In genomic region chr12:102169922-102170698, GRCh38 we compare ENCODE assay signal across 8 cellular contexts. TPM values are rescaled to one million over a fixed set of nuclear protein-coding genes. Genes with fewer than 3 reads are reported as not detected.
A peak's percentile ranks its signal among the peaks of the same experiment; 100 is the strongest.
DNase-seq lines count a peak whose midpoint lies in the region; ATAC-seq and TF ChIP-seq lines count a peak whose summit lies in the region.

No MANE protein-coding gene starts in this region.

- H3K27ac Mint-ChIP-seq in Caco-2 (ENCODE audit: unreplicated experiment) = no peak overlapping the region
- no peak overlapping the region for H3K27ac Mint-ChIP-seq in osteocyte (ENCODE audit: unreplicated experiment)

- H3K9me3 Mint-ChIP-seq in Caco-2 (ENCODE audit: unreplicated experiment) (no peaks in the 10 kb centered on the region), osteocyte (ENCODE audit: unreplicated experiment) (no peaks in the 10 kb centered on the region)

- no peak overlapping the region for H3K4me2 ChIP-seq in OCI-LY1 (ENCODE audit: low read length)

- no TSS peak for BruUV-seq in Caco-2 (replicated peaks; lab: Mats Ljungman, UMichigan)

- no peaks in the 10 kb centered on the region for H3K27me3 Mint-ChIP-seq in Caco-2 (ENCODE audit: insufficient read depth, unreplicated experiment)
- no peaks in the 10 kb centered on the region for H3K27me3 Mint-ChIP-seq in osteocyte (ENCODE audit: unreplicated experiment)

- TF ChIP-seq CTCF in Caco-2 (IDR thresholded peaks at IDR 0.05; ENCODE audit: insufficient read depth in 1 of 2, low read depth in 1 of 2, low read length in 1 of 2, severe bottlenecking in 1 of 2, unreplicated experiment in 1 of 2) = peak; percentile 61 to 65
- peak; percentile 48 for TF ChIP-seq CTCF in GM20000 (IDR thresholded peaks at IDR 0.05; ENCODE audit: extremely low read depth, missing control alignments)
- TF ChIP-seq CTCF in OCI-LY1 (IDR thresholded peaks at IDR 0.05; ENCODE audit: low read length) = peak; percentile 77
- TF ChIP-seq CTCF in osteocyte (IDR thresholded peaks at IDR 0.05) = peak; percentile 59

- no peak for ATAC-seq in GM18861 (IDR thresholded peaks at IDR 0.05; ENCODE audit: unreplicated experiment)

- H2AFZ ChIP-seq in OCI-LY1 (ENCODE audit: low read length) = no peak overlapping the region

- H3K4me3 Mint-ChIP-seq in Caco-2 (ENCODE audit: unreplicated experiment) (no peak overlapping the region), osteocyte (ENCODE audit: unreplicated experiment) (no peak overlapping the region)

- H3F3A ChIP-seq in OCI-LY1 (ENCODE audit: insufficient read depth, low read length) = no peaks in the 10 kb centered on the region

- no peaks in the 10 kb centered on the region for H3K79me2 ChIP-seq in OCI-LY1 (ENCODE audit: insufficient read depth, low read length)

- no peak overlapping the region for H3K27ac ChIP-seq in OCI-LY1 (ENCODE audit: low read depth, low read length, poor library complexity, severe bottlenecking)

- no peaks in the 10 kb centered on the region for H3K9me2 ChIP-seq in OCI-LY1 (ENCODE audit: low read depth, low read length)

- no peak for DNase-seq in Caco-2
- peak; percentile 12 for DNase-seq in GM20000 (ENCODE audit: low spot score)
- DNase-seq in erythroblast (lab: John Stamatoyannopoulos, UW) = peak; percentile 22 to 56
- no peak for DNase-seq in osteocyte (ENCODE audit: extremely low spot score, unreplicated experiment)
- DNase-seq in mucosa of gallbladder (ENCODE audit: low spot score) = no peak
- DNase-seq in NCI-H2196 treated with DMSO at 0.1 percent for 48 hours (lab: John Stamatoyannopoulos, UW; ENCODE audit: unreplicated experiment) = no peak

- H3K4me3 ChIP-seq in Caco-2 (ENCODE audit: low read depth, low read length) (no peak overlapping the region), OCI-LY1 (ENCODE audit: low read depth, low read length, poor library complexity, severe bottlenecking) (no peak overlapping the region)

- POLR2A ChIA-PET in Caco-2 (lab: Charles Lee) = no interaction called here

- no peaks in the 10 kb centered on the region for H3K4me1 ChIP-seq in Caco-2
- no peaks in the 10 kb centered on the region for H3K4me1 ChIP-seq in OCI-LY1 (ENCODE audit: insufficient read depth, low read length, severe bottlenecking)

- H3K9me3 ChIP-seq in Caco-2 = no peaks in the 10 kb centered on the region
- H3K9me3 ChIP-seq in OCI-LY1 (ENCODE audit: low read length) = no peaks in the 10 kb centered on the region

- H3K27me3 ChIP-seq in Caco-2 (replicated peaks; ENCODE audit: control insufficient read depth, insufficient read depth, low read length) (no peaks in the 10 kb centered on the region), OCI-LY1 (ENCODE audit: insufficient read depth, low read length) (no peaks in the 10 kb centered on the region)

- H3K36me3 Mint-ChIP-seq in Caco-2 (ENCODE audit: insufficient read depth, unreplicated experiment) (no peaks in the 10 kb centered on the region), osteocyte (ENCODE audit: unreplicated experiment) (no peaks in the 10 kb centered on the region)

- no peaks in the 10 kb centered on the region for H4K20me1 ChIP-seq in OCI-LY1 (ENCODE audit: insufficient read depth, low read length)

- no peaks in the 10 kb centered on the region for H3K4me1 Mint-ChIP-seq in Caco-2 (ENCODE audit: low read depth, unreplicated experiment)
- H3K4me1 Mint-ChIP-seq in osteocyte (ENCODE audit: unreplicated experiment) = peaks cover 18% of the 10 kb centered on the region

- no peak overlapping the region for H3K9ac ChIP-seq in OCI-LY1 (ENCODE audit: low read length)

- CTCF ChIA-PET in Caco-2 (lab: Charles Lee) = interaction anchor here (1.0 kb wide), 1 partner anchor 533 kb away, joined by 6 read pairs; no protein-coding TSS in a partner anchor

- intact Hi-C loops in Caco-2 (cut with micrococcal nuclease; ENCODE audit: unreplicated experiment) = loop anchor here (1.0 to 5.0 kb wide), 4 partner anchors 228 to 570 kb away; no protein-coding TSS in a partner anchor

- no peak for TF ChIP-seq POLR2A in erythroblast (IDR thresholded peaks at IDR 0.05; ENCODE audit: low read length)

- no peaks in the 10 kb centered on the region; the same call in 1 of the 2 replicates for H3K36me3 ChIP-seq in Caco-2 (ENCODE audit: control insufficient read depth, insufficient read depth, low read length)
- peaks cover 6% of the 10 kb centered on the region; the same call in 1 of the 2 replicates for H3K36me3 ChIP-seq in OCI-LY1 (ENCODE audit: insufficient read depth, low read length)

RNA-seq across cellular contexts. Expression of gene PMCH, which starts 27.5 kb away (rescaled TPM):
- total RNA-seq in Caco-2 (2022) = not detected in 2 replicates
- total RNA-seq in osteocyte = not detected in 2 replicates
- not detected for total RNA-seq in mucosa of gallbladder

RNA-seq across cellular contexts. Expression of gene PARPBP, which starts 50.1 kb away (rescaled TPM):
- total RNA-seq in Caco-2 (2022) (28.2 and 30.4 TPM in 2 replicates), osteocyte (5.1 and 5.6 TPM in 2 replicates), mucosa of gallbladder (1.2 TPM)

RNA-seq across cellular contexts. Expression of gene NUP37, which starts 50.2 kb away (rescaled TPM):
- 78.9 and 87.4 TPM in 2 replicates for total RNA-seq in Caco-2 (2022)
- total RNA-seq in osteocyte = 24.6 and 25.4 TPM in 2 replicates
- total RNA-seq in mucosa of gallbladder = 13.6 TPM

Comparison
In these comparisons a context has a peak if more than half of its experiments do, and no peak if none do; other contexts are left out.
1. DNase-seq: peak in GM20000 (single experiment) and erythroblast (2 of 2); none in Caco-2 (0 of 2), osteocyte (single experiment), mucosa of gallbladder (single experiment) and NCI-H2196 treated with DMSO at 0.1 percent for 48 hours (single experiment).
2. Peak in every context shown above with its lines, with median percentiles within 50 percentile points of each other: CTCF ChIP-seq.